11 cellular contexts compared by ENCODE assay signal in the genomic region with DNA sequence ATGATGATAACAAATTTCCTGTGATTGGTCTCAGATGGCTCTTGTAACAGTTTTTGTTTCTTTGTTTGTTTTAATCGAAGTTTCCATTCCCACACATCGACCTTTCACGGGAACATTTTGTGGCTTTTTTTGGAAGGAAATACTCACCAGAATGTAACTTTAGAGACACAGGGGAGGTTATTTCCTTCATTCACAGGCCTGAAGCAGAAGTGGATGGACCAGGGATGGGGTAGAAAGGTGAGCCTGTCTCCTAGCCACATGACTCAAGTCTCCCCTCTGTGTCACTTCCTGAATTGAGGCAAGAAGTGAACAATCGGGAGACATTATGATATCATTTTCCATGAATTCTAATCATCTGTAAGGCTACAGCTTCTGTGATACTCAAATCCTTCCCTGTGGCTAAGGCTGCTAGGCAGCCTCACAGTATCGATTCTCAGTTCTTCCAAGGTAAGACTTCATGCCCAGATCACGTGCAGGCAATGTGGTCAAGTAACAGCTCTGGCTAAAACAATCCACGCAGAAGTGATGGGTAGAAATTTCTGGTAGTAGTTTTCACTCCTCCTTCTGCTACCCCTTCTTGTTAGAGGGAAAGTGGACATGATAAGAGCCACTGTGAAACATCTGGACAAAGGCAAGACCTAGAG.
DNase-seq lines count a peak whose midpoint lies in the region; ATAC-seq and TF ChIP-seq lines count a peak whose summit lies in the region.
"Had no signal": no experiment of that assay in that cellular context is flagged by ENCODE, and none has a peak within 500 bp of the region (broad histone marks: within the 10 kb centered on the region; RNA-seq: fewer than 3 reads in every experiment).

No MANE protein-coding gene starts in this region.

- H3K36me3 ChIP-seq in PC-3 (ENCODE audit: low read depth, low read length), result no peaks in the 10 kb centered on the region
- H3K36me3 ChIP-seq: heart right ventricle had no signal

- no peaks in the 10 kb centered on the region for H4K20me1 ChIP-seq in PC-3 (ENCODE audit: low read length)

- H3K9me2 ChIP-seq in PC-3 (replicated peaks; ENCODE audit: low read length), result no peaks in the 10 kb centered on the region

- peaks cover 36% of the 10 kb centered on the region for H3K4me1 ChIP-seq in PC-3 (ENCODE audit: insufficient read depth, low read length)

- no peaks in the 10 kb centered on the region for H3K9me3 ChIP-seq in PC-3 (ENCODE audit: low read length)
- H3K9me3 ChIP-seq: body of pancreas had no signal

- intact Hi-C loops in PC-3 (cut with micrococcal nuclease), result no loop called here

- POLR2A ChIA-PET in PC-3 (lab: Charles Lee; ENCODE audit: unreplicated experiment), result interaction anchor here (0.6 kb wide), 1 partner anchor 165 kb away, joined by 4 read pairs; no protein-coding TSS in a partner anchor

- no peaks in the 10 kb centered on the region for H3K79me2 ChIP-seq in PC-3 (ENCODE audit: low read length)

- H3K27me3 ChIP-seq in PC-3 (ENCODE audit: low read length), result no peaks in the 10 kb centered on the region
- H3K27me3 ChIP-seq: body of pancreas, heart right ventricle had no signal

- peak overlapping the region; percentile 70 for H3K4me2 ChIP-seq in PC-3 (ENCODE audit: low read length)

- CTCF ChIA-PET in PC-3 (lab: Charles Lee), result interaction anchor here (1.0 kb wide), 1 partner anchor 34 kb away, joined by 4 read pairs; no protein-coding TSS in a partner anchor

- no peaks in the 10 kb centered on the region for H3F3A ChIP-seq in PC-3 (ENCODE audit: low read length, unreplicated experiment)

- peak overlapping the region; percentile 58 for H3K9ac ChIP-seq in PC-3 (ENCODE audit: low read length)

- ATAC-seq in PC-3 (peak; percentile 65), GM21447 (IDR thresholded peaks at IDR 0.05; ENCODE audit: unreplicated experiment) (no peak)
- ATAC-seq: body of pancreas had no signal

- TF ChIP-seq CTCF in PC-3 (conservative IDR thresholded peaks at IDR 0.05; ENCODE audit: low read depth, low read length), result no peak
- no peak for TF ChIP-seq CTCF in foreskin fibroblast (IDR thresholded peaks at IDR 0.05; ENCODE audit: low read depth, low read length)

- peak; percentile 66 for DNase-seq in PC-3
- peak; percentile 54 for DNase-seq in amniotic epithelial cell (ENCODE audit: low read depth)
- DNase-seq in foreskin fibroblast, result peak; percentile 47 to 61
- DNase-seq in stimulated activated CD8-positive, alpha-beta memory T cell treated with anti-CD3 and anti-CD28 coated beads, Interleukin-4, amount 100 ng/mL, for 48 hours, result peak; percentile 26
- DNase-seq in activated gamma-delta T cell treated with Interleukin-2 at 50 U/mL for 16 hours, result no peak
- DNase-seq in NCI-H187 (lab: John Stamatoyannopoulos, UW), result no peak
- DNase-seq: heart right ventricle; stimulated activated naive CD4-positive, alpha-beta T cell had no signal

- H3K27ac ChIP-seq in PC-3 (ENCODE audit: low read length), result peak overlapping the region; percentile 93
- H3K27ac ChIP-seq: body of pancreas had no signal

- TSS peak; percentile 39 for BruUV-seq in PC-3 (replicated peaks; lab: Mats Ljungman, UMichigan)

- H2AFZ ChIP-seq in PC-3 (ENCODE audit: low read length), result peak overlapping the region; percentile 45; the same call in 1 of the 2 replicates

- 0 out of 2 replicates have a peak overlapping the region, but pooled peaks have one; percentile 30 for H3K4me3 ChIP-seq in PC-3 (ENCODE audit: low read length)
- H3K4me3 ChIP-seq in foreskin fibroblast (ENCODE audit: low read depth in 1 of 2, low read length in 2 of 2), result no peak overlapping the region
- H3K4me3 ChIP-seq: body of pancreas, heart right ventricle, skin epidermis had no signal

Comparison
In these comparisons a context has a peak if more than half of its experiments do, and no peak if none do; other contexts are left out.
1. DNase-seq: peak in PC-3 (single experiment), amniotic epithelial cell (single experiment), foreskin fibroblast (2 of 2) and stimulated activated CD8-positive, alpha-beta memory T cell treated with anti-CD3 and anti-CD28 coated beads, Interleukin-4, amount 100 ng/mL, for 48 hours (single experiment); none in activated gamma-delta T cell treated with Interleukin-2 at 50 U/mL for 16 hours (single experiment) and NCI-H187 (0 of 2).